Comparison of ENCODE assay signal across 21 cellular contexts in the genomic region with DNA sequence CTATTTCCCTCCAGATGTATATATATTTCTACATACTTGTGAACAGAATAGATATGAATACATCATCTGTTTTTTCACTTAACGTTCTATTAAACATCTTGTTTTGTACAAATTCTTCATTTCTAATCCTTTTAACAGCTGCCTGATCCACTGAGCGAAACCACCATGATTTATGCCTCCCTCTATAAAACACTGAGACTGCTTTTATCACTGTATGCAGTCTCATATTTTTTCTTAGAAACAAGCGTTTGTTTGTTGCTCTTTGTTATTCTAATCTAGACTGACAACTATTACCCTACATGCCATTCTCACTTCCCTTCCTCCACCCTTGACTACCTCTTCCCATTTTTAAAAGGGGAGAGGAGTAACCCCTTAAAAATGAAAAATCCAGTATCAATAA.
A peak's percentile ranks its signal among the peaks of the same experiment; 100 is the strongest.
DNase-seq lines count a peak whose midpoint lies in the region; ATAC-seq and TF ChIP-seq lines count a peak whose summit lies in the region.
"Had no signal": no experiment of that assay in that cellular context is flagged by ENCODE, and none has a peak within 500 bp of the region (broad histone marks: within the 10 kb centered on the region; RNA-seq: fewer than 3 reads in every experiment).

No MANE protein-coding gene starts in this region.

- H4K20me1 ChIP-seq in BLaER1 treated with 17β-estradiol and CSF1 and Interleukin-3, amounts not matched to agents 10 nM and 100 nM: no peaks in the 10 kb centered on the region

- no peaks in the 10 kb centered on the region for H3K27me3 ChIP-seq in BLaER1 treated with 17β-estradiol and CSF1 and Interleukin-3, amounts not matched to agents 10 nM and 100 nM
- no peaks in the 10 kb centered on the region for H3K27me3 ChIP-seq in dorsolateral prefrontal cortex
- H3K27me3 ChIP-seq: SJSA1 had no signal

- H3K27ac ChIP-seq in BLaER1 treated with 17β-estradiol and CSF1 and Interleukin-3, amounts not matched to agents 10 nM and 100 nM: no peak overlapping the region; a peak in 1 of 22 replicates
- peak overlapping the region; percentile 40 for H3K27ac ChIP-seq in SK-N-MC
- peak overlapping the region; percentile 28 to 98 (median 90) for H3K27ac ChIP-seq in dorsolateral prefrontal cortex
- H3K27ac ChIP-seq in substantia nigra (ENCODE audit: low read depth, low read length, poor library complexity, severe bottlenecking): peak overlapping the region; percentile 32
- H3K27ac ChIP-seq: SJSA1 had no signal

- no peak for TF ChIP-seq CTCF in dorsolateral prefrontal cortex (IDR thresholded peaks at IDR 0.05 in 54 of 56, conservative IDR thresholded peaks at IDR 0.05 in 2 of 56; ENCODE audit: low read depth in 1 of 56, partially characterized antibody in 56 of 56)

- no peak overlapping the region for H3K9ac ChIP-seq in BLaER1 treated with 17β-estradiol and CSF1 and Interleukin-3, amounts not matched to agents 10 nM and 100 nM
- H3K9ac ChIP-seq in SK-N-MC (ENCODE audit: insufficient read length): no peak overlapping the region

- H3K9me3 ChIP-seq in BLaER1 treated with 17β-estradiol and CSF1 and Interleukin-3, amounts not matched to agents 10 nM and 100 nM (replicated peaks in 1 of 11): peaks cover 0 to 8% (median 6%) of the 10 kb centered on the region in 11 experiments; a peak in 10 of 22 replicates
- H3K9me3 ChIP-seq in SK-N-MC (ENCODE audit: low read depth, low read length): no peaks in the 10 kb centered on the region
- H3K9me3 ChIP-seq: SJSA1 had no signal

- H3K4me3 ChIP-seq in BLaER1 treated with 17β-estradiol and CSF1 and Interleukin-3, amounts not matched to agents 10 nM and 100 nM: no peak overlapping the region
- H3K4me3 ChIP-seq in SK-N-MC (no peak overlapping the region), dorsolateral prefrontal cortex (no peak overlapping the region)
- H3K4me3 ChIP-seq: SJSA1 had no signal

- peaks cover 0 to 8% (median 0%) of the 10 kb centered on the region in 11 experiments; a peak in 5 of 22 replicates for H3K36me3 ChIP-seq in BLaER1 treated with 17β-estradiol and CSF1 and Interleukin-3, amounts not matched to agents 10 nM and 100 nM
- no peaks in the 10 kb centered on the region for H3K36me3 ChIP-seq in SK-N-MC (ENCODE audit: insufficient read depth, low read length)
- H3K36me3 ChIP-seq: SJSA1 had no signal

- H3K4me1 ChIP-seq in BLaER1 treated with 17β-estradiol and CSF1 and Interleukin-3, amounts not matched to agents 10 nM and 100 nM: peaks cover 45 to 76% (median 66%) of the 10 kb centered on the region in 10 experiments

- intact Hi-C loops in dorsolateral prefrontal cortex (cut with DNase I): loop anchor here in 1 of 2 donors (10.0 kb wide), 1 partner anchor 60 kb away; no protein-coding TSS in a partner anchor

- DNase-seq in SK-N-MC (ENCODE audit: low read depth, low spot score): no peak
- DNase-seq in dorsolateral prefrontal cortex: no peak
- DNase-seq in substantia nigra (lab: John Stamatoyannopoulos, UW): no peak
- DNase-seq in DMS153 treated with DMSO at 0.1 percent for 48 hours (lab: John Stamatoyannopoulos, UW; ENCODE audit: unreplicated experiment): no peak
- DNase-seq: 8988T, EL, GF-D8, HFFc6, MV-4-11, NCI-H1105 treated with DMSO at 0.1 percent for 48 hours, NCI-H1694, NCI-H2081, NCI-H2171, NCI-H345, NCI-H524, NCI-H82 had no signal

- ATAC-seq in HG03097 (IDR thresholded peaks at IDR 0.05; ENCODE audit: low FRiP score, unreplicated experiment): no peak
- ATAC-seq in HG02852 (IDR thresholded peaks at IDR 0.05; ENCODE audit: unreplicated experiment): no peak
- ATAC-seq: Right ventricle myocardium inferior had no signal

- H3K4me2 ChIP-seq in BLaER1 treated with 17β-estradiol and CSF1 and Interleukin-3, amounts not matched to agents 10 nM and 100 nM: peak overlapping the region in 8 of 11 experiments; percentile 6 to 61 (median 49); a peak in 13 of 22 replicates

Comparison
In these comparisons a context has a peak if more than half of its experiments do, and no peak if none do; other contexts are left out.
1. H3K27ac ChIP-seq: peak in SK-N-MC (single experiment), dorsolateral prefrontal cortex (59 of 59) and substantia nigra (single experiment); none in BLaER1 treated with 17β-estradiol and CSF1 and Interleukin-3, amounts not matched to agents 10 nM and 100 nM (0 of 11).